In genomic region chr15:90666135-90666909, GRCh38 we compare ENCODE assay signal across 8 cellular contexts. TPM values are rescaled to one million over a fixed set of nuclear protein-coding genes. Genes with fewer than 3 reads are reported as not detected.
A peak's percentile ranks its signal among the peaks of the same experiment; 100 is the strongest.
DNase-seq lines count a peak whose midpoint lies in the region; ATAC-seq and TF ChIP-seq lines count a peak whose summit lies in the region.

No MANE protein-coding gene starts in this region.

- no peak for DNase-seq in SK-N-SH
- DNase-seq in WERI-Rb-1 = no peak
- DNase-seq in fibroblast of villous mesenchyme (ENCODE audit: low read depth) = no peak
- no peak for DNase-seq in stimulated activated naive CD8-positive, alpha-beta T cell treated with anti-CD3 and anti-CD28 coated beads, Interleukin-15, amount 100 ng/mL, for 72 hours
- DNase-seq in neural progenitor cell (ENCODE audit: low spot score) = no peak
- no peak for DNase-seq in trophoblast cell

- CTCF ChIA-PET in SK-N-SH (lab: Yijun Ruan, JAX) = interaction anchor here (0.6 to 1.5 kb wide), 5 partner anchors 12 to 1421 kb away, joined by 3 to 6 read pairs (median 3); no protein-coding TSS in a partner anchor

- H3K9me2 ChIP-seq in SK-N-SH = no peaks in the 10 kb centered on the region

- no peak overlapping the region for H2BK120ac ChIP-seq in trophoblast cell (ENCODE audit: insufficient read depth, low read length, poor library complexity)

- H3K9ac ChIP-seq in SK-N-SH (peak overlapping the region; percentile 84), neural progenitor cell (no peak overlapping the region), trophoblast cell (ENCODE audit: low read length) (no peak overlapping the region)

- no peaks in the 10 kb centered on the region for H3K79me1 ChIP-seq in trophoblast cell (ENCODE audit: low read length)

- H3K18ac ChIP-seq in trophoblast cell (ENCODE audit: low read length) = no peak overlapping the region

- no peaks in the 10 kb centered on the region for H4K20me1 ChIP-seq in SK-N-SH (ENCODE audit: insufficient read depth)
- no peaks in the 10 kb centered on the region for H4K20me1 ChIP-seq in neural progenitor cell (ENCODE audit: low read depth)

- TF ChIP-seq CTCF in SK-N-SH (IDR thresholded peaks at IDR 0.05) = no peak
- no peak for TF ChIP-seq CTCF in WERI-Rb-1 (IDR thresholded peaks at IDR 0.05; ENCODE audit: low read depth, low read length)
- TF ChIP-seq CTCF in fibroblast of villous mesenchyme (IDR thresholded peaks at IDR 0.05; ENCODE audit: insufficient read depth, low read depth, low read length) = no peak
- no peak for TF ChIP-seq CTCF in neural progenitor cell (IDR thresholded peaks at IDR 0.05)

- no peak overlapping the region for H4K12ac ChIP-seq in trophoblast cell (ENCODE audit: low read depth, low read length)

- H3K4me2 ChIP-seq in SK-N-SH (peak overlapping the region; percentile 78), neural progenitor cell (no peak overlapping the region), trophoblast cell (ENCODE audit: low read length) (no peak overlapping the region)

- H3K36me3 Mint-ChIP-seq in neural progenitor cell = no peaks in the 10 kb centered on the region

- H3K4me3 ChIP-seq in SK-N-SH (ENCODE audit: low read depth in 2 of 2, low read length in 1 of 2) (peak overlapping the region; percentile 53 to 62), WERI-Rb-1 (ENCODE audit: low read depth, low read length) (peak overlapping the region; percentile 77), fibroblast of villous mesenchyme (ENCODE audit: low read depth, low read length) (peak overlapping the region; percentile 73), neural progenitor cell (no peak overlapping the region), trophoblast cell (ENCODE audit: low read depth, low read length) (no peak overlapping the region)

- no peak overlapping the region for H3K4ac ChIP-seq in trophoblast cell (ENCODE audit: low read depth, low read length)

- no peak overlapping the region for H3K14ac ChIP-seq in trophoblast cell (ENCODE audit: low read length)

- no peak overlapping the region for H2AK5ac ChIP-seq in trophoblast cell (ENCODE audit: low read length)

- H3K23ac ChIP-seq in trophoblast cell (ENCODE audit: low read length) = no peak overlapping the region

- no peak for ATAC-seq in SK-N-SH treated with all-trans-retinoic acid at 6 μM for 48 hours
- no peak for ATAC-seq in stimulated activated naive CD8-positive, alpha-beta T cell treated with anti-CD3 and anti-CD28 coated beads, Interleukin-15, amount 100 ng/mL, for 72 hours
- no peak for ATAC-seq in GM21423 (IDR thresholded peaks at IDR 0.05; ENCODE audit: unreplicated experiment)

- H2AFZ ChIP-seq in SK-N-SH (ENCODE audit: low read depth) (peak overlapping the region; percentile 86), neural progenitor cell (replicated peaks) (no peak overlapping the region), trophoblast cell (ENCODE audit: insufficient read depth, low read length, poor library complexity) (no peak overlapping the region)

- H3K79me2 ChIP-seq in SK-N-SH (ENCODE audit: insufficient read depth) (peaks cover 8% of the 10 kb centered on the region; the same call in 1 of the 2 replicates), neural progenitor cell (ENCODE audit: low read depth) (no peaks in the 10 kb centered on the region), trophoblast cell (ENCODE audit: control insufficient read depth, insufficient read depth, low read length, poor library complexity) (no peaks in the 10 kb centered on the region)

- peak overlapping the region; percentile 59 to 74; a peak in 3 of 4 replicates for H3K27ac ChIP-seq in SK-N-SH (ENCODE audit: low read depth in 2 of 2, low read length in 1 of 2)
- H3K27ac ChIP-seq in WERI-Rb-1 = no peak overlapping the region
- no peak overlapping the region for H3K27ac ChIP-seq in neural progenitor cell
- no peak overlapping the region for H3K27ac ChIP-seq in trophoblast cell (ENCODE audit: low read depth, low read length)

- H3K9me3 ChIP-seq in SK-N-SH = no peaks in the 10 kb centered on the region
- peaks cover 6% of the 10 kb centered on the region for H3K9me3 ChIP-seq in WERI-Rb-1 (ENCODE audit: severe bottlenecking)
- no peaks in the 10 kb centered on the region for H3K9me3 ChIP-seq in neural progenitor cell (ENCODE audit: low read depth)
- H3K9me3 ChIP-seq in trophoblast cell (ENCODE audit: insufficient read depth, low read depth, low read length) = no peaks in the 10 kb centered on the region

- H3K4me1 Mint-ChIP-seq in stimulated activated naive CD8-positive, alpha-beta T cell treated with anti-CD3 and anti-CD28 coated beads, Interleukin-15, amount 100 ng/mL, for 72 hours = peaks cover 53% of the 10 kb centered on the region
- peaks cover 5% of the 10 kb centered on the region for H3K4me1 Mint-ChIP-seq in neural progenitor cell

- H3K27me3 Mint-ChIP-seq in stimulated activated naive CD8-positive, alpha-beta T cell treated with anti-CD3 and anti-CD28 coated beads, Interleukin-15, amount 100 ng/mL, for 72 hours = peaks cover 10% of the 10 kb centered on the region
- H3K27me3 Mint-ChIP-seq in neural progenitor cell (ENCODE audit: insufficient read depth, low read depth) = peaks cover 4% of the 10 kb centered on the region

- H4K91ac ChIP-seq in trophoblast cell (ENCODE audit: low read depth, low read length) = no peak overlapping the region

- no peak overlapping the region for H2BK12ac ChIP-seq in trophoblast cell (ENCODE audit: low read length)

- H3K36me3 ChIP-seq in SK-N-SH (replicated peaks in 1 of 2; ENCODE audit: control insufficient read depth in 1 of 2, insufficient read depth in 2 of 2, low read length in 1 of 2) (no peaks in the 10 kb centered on the region), WERI-Rb-1 (no peaks in the 10 kb centered on the region), neural progenitor cell (no peaks in the 10 kb centered on the region), trophoblast cell (ENCODE audit: control insufficient read depth in 1 of 2, insufficient read depth in 2 of 2, low read length in 2 of 2) (no peaks in the 10 kb centered on the region)

- 93% methylated on average over 14 of the region's 14 CpGs for WGBS in SK-N-SH (ENCODE audit: low lambda C conversion rate)
- WGBS in trophoblast cell (ENCODE audit: extremely low coverage, insufficient coverage, insufficient read length) = no CpG with 5 or more reads among the region's 14 CpGs

- TF ChIP-seq RAD21 in SK-N-SH (IDR thresholded peaks at IDR 0.05; ENCODE audit: low read length) = no peak

- H3F3A ChIP-seq in SK-N-SH (replicated peaks; ENCODE audit: insufficient read depth) (peaks cover 22% of the 10 kb centered on the region), neural progenitor cell (ENCODE audit: low read depth) (no peaks in the 10 kb centered on the region)

- no peak overlapping the region for H4K8ac ChIP-seq in trophoblast cell (ENCODE audit: low read depth, low read length)

- H3K4me3 Mint-ChIP-seq in stimulated activated naive CD8-positive, alpha-beta T cell treated with anti-CD3 and anti-CD28 coated beads, Interleukin-15, amount 100 ng/mL, for 72 hours = peak overlapping the region; percentile 87 to 95
- H3K4me3 Mint-ChIP-seq in neural progenitor cell = no peak overlapping the region

- no peak for TF ChIP-seq EP300 in SK-N-SH (IDR thresholded peaks at IDR 0.05; ENCODE audit: borderline replicate concordance in 1 of 2, low read depth in 1 of 2, low read length in 1 of 2)

- no peaks in the 10 kb centered on the region for H3K9me3 Mint-ChIP-seq in stimulated activated naive CD8-positive, alpha-beta T cell treated with anti-CD3 and anti-CD28 coated beads, Interleukin-15, amount 100 ng/mL, for 72 hours
- no peaks in the 10 kb centered on the region for H3K9me3 Mint-ChIP-seq in neural progenitor cell

- H3K27me3 ChIP-seq in SK-N-SH (ENCODE audit: insufficient read depth) (no peaks in the 10 kb centered on the region), WERI-Rb-1 (ENCODE audit: insufficient read depth, low read depth, severe bottlenecking) (no peaks in the 10 kb centered on the region), neural progenitor cell (no peaks in the 10 kb centered on the region), trophoblast cell (ENCODE audit: insufficient read depth, low read length) (no peaks in the 10 kb centered on the region)

- H3K4me1 ChIP-seq in SK-N-SH (ENCODE audit: control insufficient read depth in 1 of 2, insufficient read depth in 2 of 2, low read depth in 1 of 2, low read length in 1 of 2) (peaks cover 0 to 7% of the 10 kb centered on the region in 2 experiments; a peak in 2 of 4 replicates), neural progenitor cell (no peaks in the 10 kb centered on the region), trophoblast cell (ENCODE audit: control insufficient read depth in 1 of 2, insufficient read depth in 2 of 2, low read length in 2 of 2) (no peaks in the 10 kb centered on the region)

- POLR2A ChIA-PET in SK-N-SH (lab: Yijun Ruan, JAX) = no interaction called here

- peak overlapping the region; percentile 96 for H3K27ac Mint-ChIP-seq in stimulated activated naive CD8-positive, alpha-beta T cell treated with anti-CD3 and anti-CD28 coated beads, Interleukin-15, amount 100 ng/mL, for 72 hours
- no peak overlapping the region for H3K27ac Mint-ChIP-seq in neural progenitor cell

- H2BK5ac ChIP-seq in trophoblast cell (ENCODE audit: low read depth, low read length, poor library complexity) = no peak overlapping the region

TF ChIP-seq in SK-N-SH, 30 proteins besides CTCF, POLR2A, EP300 and RAD21 (continues in another document):
- no peak for TF ChIP-seq RCOR1 (IDR thresholded peaks at IDR 0.05; ENCODE audit: low read length)

TF ChIP-seq in SK-N-SH treated with all-trans-retinoic acid at 6 μM for 48 hours, 23 proteins besides CTCF, POLR2A, EP300 and RAD21 (continues in another document):
- TF ChIP-seq ARNTL (CRISPR knock-in tag; IDR thresholded peaks at IDR 0.05; ENCODE audit: borderline replicate concordance, low read depth) (no peak), ZFP3 (CRISPR knock-in tag; IDR thresholded peaks at IDR 0.05) (no peak), ZC3H10 (CRISPR knock-in tag; IDR thresholded peaks at IDR 0.05) (no peak), CREB5 (CRISPR knock-in tag; IDR thresholded peaks at IDR 0.05; ENCODE audit: low read depth) (no peak), ZNF565 (CRISPR knock-in tag; conservative IDR thresholded peaks at IDR 0.05; ENCODE audit: low read depth) (no peak)

RNA-seq across cellular contexts. Expression of gene BLM, which starts 50.8 kb away (rescaled TPM):
- polyA plus RNA-seq in SK-N-SH (2012; rRNA removed) = 2.7 and 2.9 TPM in 2 replicates
- polyA plus RNA-seq in SK-N-SH (2012; cell fraction: cytosol; rRNA removed) = 2.0 and 2.3 TPM in 2 replicates
- polyA plus RNA-seq in SK-N-SH (2012; cell fraction: nucleus; rRNA removed) = 2.8 and 4.2 TPM in 2 replicates
- total RNA-seq in fibroblast of villous mesenchyme (4.8 and 6.0 TPM in 2 replicates), neural progenitor cell (ENCODE audit: low replicate concordance) (35.2 and 58.0 TPM in 2 replicates)
- polyA plus RNA-seq in trophoblast cell (2013) = 15.0 and 15.9 TPM in 2 replicates

Comparison
In these comparisons a context has a peak if more than half of its experiments do, and no peak if none do; other contexts are left out.
1. H3K27ac ChIP-seq: peak in SK-N-SH (2 of 2); none in WERI-Rb-1 (single experiment), neural progenitor cell (single experiment) and trophoblast cell (single experiment).
2. H3K4me3 ChIP-seq: peak in SK-N-SH (2 of 2), WERI-Rb-1 (single experiment) and fibroblast of villous mesenchyme (single experiment); none in neural progenitor cell (single experiment) and trophoblast cell (single experiment).